In genomic region chr5:145853952-145854351, GRCh38 we compare ENCODE assay signal across 20 cellular contexts. TPM values are rescaled to one million over a fixed set of nuclear protein-coding genes. Genes with fewer than 3 reads are reported as not detected.
DNase-seq lines count a peak whose midpoint lies in the region; ATAC-seq and TF ChIP-seq lines count a peak whose summit lies in the region.
"Had no signal": no experiment of that assay in that cellular context is flagged by ENCODE, and none has a peak within 500 bp of the region (broad histone marks: within the 10 kb centered on the region; RNA-seq: fewer than 3 reads in every experiment).

No MANE protein-coding gene starts in this region.

- H3K36me3 ChIP-seq in Peyer's patch (no peaks in the 10 kb centered on the region), OCI-LY7 (ENCODE audit: insufficient read depth, low read length) (no peaks in the 10 kb centered on the region)
- H3K36me3 ChIP-seq: SJSA1 had no signal

- peaks cover 41% of the 10 kb centered on the region for H3K4me1 Mint-ChIP-seq in Calu3 (ENCODE audit: low read depth, unreplicated experiment)
- H3K4me1 Mint-ChIP-seq in activated CD4-positive, alpha-beta T cell treated with anti-CD3 and anti-CD28 coated beads for 36 hours = peaks cover 4% of the 10 kb centered on the region

- BruUV-seq in Calu3 (replicated peaks; lab: Mats Ljungman, UMichigan) = no TSS peak
- no TSS peak for BruUV-seq in OCI-LY7 (replicated peaks; lab: Mats Ljungman, UMichigan)

- CTCF ChIA-PET in Calu3 (lab: Charles Lee) = interaction anchor here (1.0 to 1.5 kb wide), 4 partner anchors 8 to 34 kb away, joined by 3 to 5 read pairs (median 3); partner anchors contain the start of gene PRELID2
- CTCF ChIA-PET in activated CD4-positive, alpha-beta T cell treated with anti-CD3 and anti-CD28 coated beads for 36 hours (lab: Charles Lee) = no interaction called here
- CTCF ChIA-PET in OCI-LY7 (lab: Charles Lee; ENCODE audit: unreplicated experiment) = no interaction called here

- H3K4me3 ChIP-seq in Peyer's patch (peak overlapping the region in 1 of 4 donors; percentile 2), OCI-LY7 (ENCODE audit: low read depth, low read length, poor library complexity, severe bottlenecking) (no peak overlapping the region)
- H3K4me3 ChIP-seq: A549, SJSA1 had no signal

- no peaks in the 10 kb centered on the region for H3K79me2 ChIP-seq in OCI-LY7 (ENCODE audit: insufficient read depth, low read depth, low read length)

- intact Hi-C loops in Calu3 (cut with micrococcal nuclease; ENCODE audit: unreplicated experiment) (no loop called here), left colon (cut with DNase I, micrococcal nuclease) (no loop called here), OCI-LY7 (cut with micrococcal nuclease; ENCODE audit: unreplicated experiment) (no loop called here)
- intact Hi-C loops in activated CD4-positive, alpha-beta T cell treated with anti-CD3 and anti-CD28 coated beads for 36 hours (cut with DNase I, micrococcal nuclease) = loop anchor here in 1 of 2 experiments (10.0 kb wide), 1 partner anchor 191 kb away; no protein-coding TSS in a partner anchor

- H3K27ac ChIP-seq in Peyer's patch = peak overlapping the region in 3 of 4 donors; percentile 20 to 80 (median 77)
- H3K27ac ChIP-seq in OCI-LY7 (ENCODE audit: low read depth, low read length, poor library complexity, severe bottlenecking) = no peak overlapping the region

- no peaks in the 10 kb centered on the region for H3K9me2 ChIP-seq in OCI-LY7 (ENCODE audit: insufficient read depth, low read length)

- H3K36me3 Mint-ChIP-seq in Calu3 (ENCODE audit: insufficient read depth, unreplicated experiment) = no peaks in the 10 kb centered on the region
- H3K36me3 Mint-ChIP-seq in activated CD4-positive, alpha-beta T cell treated with anti-CD3 and anti-CD28 coated beads for 36 hours (ENCODE audit: low read depth) = no peaks in the 10 kb centered on the region
- H3K36me3 Mint-ChIP-seq: CD14-positive monocyte had no signal

- H3K4me1 ChIP-seq in Peyer's patch = peaks cover 0 to 23% (median 2%) of the 10 kb centered on the region in 4 donors
- H3K4me1 ChIP-seq in OCI-LY7 (ENCODE audit: insufficient read depth, low read length, poor library complexity, severe bottlenecking) = no peaks in the 10 kb centered on the region

- H3K27me3 Mint-ChIP-seq in Calu3 (ENCODE audit: unreplicated experiment) = no peaks in the 10 kb centered on the region
- H3K27me3 Mint-ChIP-seq in activated CD4-positive, alpha-beta T cell treated with anti-CD3 and anti-CD28 coated beads for 36 hours = peaks cover 3% of the 10 kb centered on the region

- no peak overlapping the region for H2AFZ ChIP-seq in OCI-LY7 (ENCODE audit: low read length)

- no peak overlapping the region for H3K4me3 Mint-ChIP-seq in Calu3 (ENCODE audit: low read depth, unreplicated experiment)
- H3K4me3 Mint-ChIP-seq in activated CD4-positive, alpha-beta T cell treated with anti-CD3 and anti-CD28 coated beads for 36 hours = no peak overlapping the region
- H3K4me3 Mint-ChIP-seq: B cell, CD14-positive monocyte had no signal

- no peak overlapping the region for H3K4me2 ChIP-seq in OCI-LY7 (ENCODE audit: low read length)

- peak overlapping the region; percentile 81 for H3K27ac Mint-ChIP-seq in Calu3 (ENCODE audit: unreplicated experiment)
- H3K27ac Mint-ChIP-seq in activated CD4-positive, alpha-beta T cell treated with anti-CD3 and anti-CD28 coated beads for 36 hours = no peak overlapping the region
- H3K27ac Mint-ChIP-seq: B cell had no signal

- no peaks in the 10 kb centered on the region for H4K20me1 ChIP-seq in OCI-LY7 (ENCODE audit: insufficient read depth, low read length)

- no peak for DNase-seq in Calu3
- DNase-seq in LoVo (ENCODE audit: low spot score) = peak; percentile 27
- no peak for DNase-seq in Peyer's patch
- DNase-seq in left colon = no peak
- DNase-seq in SIG-M5 (lab: John Stamatoyannopoulos, UW) = no peak
- DNase-seq in activated CD4-positive, alpha-beta T cell treated with anti-CD3 and anti-CD28 coated beads for 36 hours = no peak
- DNase-seq in OCI-LY7 (ENCODE audit: low spot score) = no peak
- DNase-seq: DMS 273 treated with DMSO at 0.1 percent for 48 hours, DMS79 treated with DMSO at 0.1 percent for 48 hours, GOT3, NCI-H1694 treated with DMSO at 0.1 percent for 48 hours, NCI-H2081 treated with DMSO at 0.1 percent for 48 hours, NCI-H2171 treated with DMSO at 0.1 percent for 48 hours, NCI-H526 had no signal

- H3K27me3 ChIP-seq in Peyer's patch = no peaks in the 10 kb centered on the region
- H3K27me3 ChIP-seq: SJSA1 had no signal

- peaks cover 2% of the 10 kb centered on the region for H3K9me3 Mint-ChIP-seq in Calu3 (ENCODE audit: low read depth, unreplicated experiment)
- H3K9me3 Mint-ChIP-seq in activated CD4-positive, alpha-beta T cell treated with anti-CD3 and anti-CD28 coated beads for 36 hours (ENCODE audit: low read depth) = no peaks in the 10 kb centered on the region

- POLR2A ChIA-PET in activated CD4-positive, alpha-beta T cell treated with anti-CD3 and anti-CD28 coated beads for 36 hours (lab: Charles Lee) = no interaction called here
- POLR2A ChIA-PET in OCI-LY7 (lab: Charles Lee) = interaction anchor here (0.6 kb wide), 1 partner anchor 1997 kb away, joined by 5 read pairs; no protein-coding TSS in a partner anchor

- ATAC-seq in left colon (peak; percentile 71), HG03565 (IDR thresholded peaks at IDR 0.05; ENCODE audit: unreplicated experiment) (no peak)
- ATAC-seq in activated CD4-positive, alpha-beta T cell treated with anti-CD3 and anti-CD28 coated beads for 36 hours = no peak

- H3K9me3 ChIP-seq in Peyer's patch (no peaks in the 10 kb centered on the region), OCI-LY7 (ENCODE audit: low read length) (no peaks in the 10 kb centered on the region)
- H3K9me3 ChIP-seq: A549, SJSA1 had no signal

- TF ChIP-seq CTCF in Calu3 (IDR thresholded peaks at IDR 0.05; ENCODE audit: unreplicated experiment) = no peak
- TF ChIP-seq CTCF in Peyer's patch (IDR thresholded peaks at IDR 0.05) = no peak
- no peak for TF ChIP-seq CTCF in OCI-LY7 (conservative IDR thresholded peaks at IDR 0.05; ENCODE audit: low read length)

- TF ChIP-seq POLR2A in Peyer's patch (IDR thresholded peaks at IDR 0.05) = no peak

RNA-seq across cellular contexts. Expression of gene PRELID2, which starts 18.8 kb away (rescaled TPM):
- total RNA-seq in Calu3 (2022) = 33.2 and 33.4 TPM in 2 replicates
- total RNA-seq in Peyer's patch = 100 to 1,000 TPM in 2 of 4 donors, 10 to 100 TPM in 2; 81.7 to 194 (median 104) TPM
- 10 to 100 TPM; 86.8 to 95.0 TPM for total RNA-seq in left colon
- 1 to 10 TPM; 3.2 to 3.3 TPM for total RNA-seq in activated CD4-positive, alpha-beta T cell treated with anti-CD3 and anti-CD28 coated beads for 36 hours
- total RNA-seq in OCI-LY7 (2014; rRNA removed; shearing (Covaris generic)) = 1.4 and 2.0 TPM in 2 replicates
- 8.2 and 9.5 TPM in 2 replicates for total RNA-seq in OCI-LY7 (2022)

RNA-seq across cellular contexts. Expression of gene GRXCR2, which starts 18.9 kb away (rescaled TPM):
- not detected in 2 replicates for total RNA-seq in Calu3 (2022)
- not detected for total RNA-seq in Peyer's patch
- not detected for total RNA-seq in left colon
- total RNA-seq in activated CD4-positive, alpha-beta T cell treated with anti-CD3 and anti-CD28 coated beads for 36 hours = not detected
- total RNA-seq in OCI-LY7 (2014; rRNA removed; shearing (Covaris generic)) = not detected in 2 replicates
- not detected in 2 replicates for total RNA-seq in OCI-LY7 (2022)
- total RNA-seq: B cell; T-helper 1 cell treated with Interleukin-12 subunit alpha and Interleukin-12 subunit beta and Interleukin-4 antibody, amounts not matched to agents 30 ng/mL and 1 ng/mL, for 36 hours had no signal
